8 cellular contexts compared by ENCODE assay signal in genomic region chr12:388012-388411, GRCh38. TPM values are rescaled to one million over a fixed set of nuclear protein-coding genes. Genes with fewer than 3 reads are reported as not detected.
DNase-seq lines count a peak whose midpoint lies in the region; ATAC-seq and TF ChIP-seq lines count a peak whose summit lies in the region.

No MANE protein-coding gene starts in this region.

- no peak overlapping the region for H3K23ac ChIP-seq in neuronal stem cell (ENCODE audit: low read depth, low read length, poor library complexity)

- peaks cover 58% of the 10 kb centered on the region for H3K36me3 Mint-ChIP-seq in CD4-positive, alpha-beta T cell (ENCODE audit: low read depth)
- peaks cover 25% of the 10 kb centered on the region for H3K36me3 Mint-ChIP-seq in endodermal cell (ENCODE audit: low read depth)

- H4K91ac ChIP-seq in neuronal stem cell (ENCODE audit: low read depth, low read length, poor library complexity) = no peak overlapping the region

- H3K18ac ChIP-seq in neuronal stem cell (ENCODE audit: low read length) = no peak overlapping the region

- H3K27me3 ChIP-seq in CD4-positive, alpha-beta T cell (ENCODE audit: control insufficient read depth, insufficient read depth, low read length) = no peaks in the 10 kb centered on the region
- no peaks in the 10 kb centered on the region for H3K27me3 ChIP-seq in NT2/D1 (ENCODE audit: insufficient read depth, insufficient read length)
- no peaks in the 10 kb centered on the region for H3K27me3 ChIP-seq in endodermal cell (ENCODE audit: control insufficient read depth, insufficient read depth, low read length, poor library complexity, severe bottlenecking)
- H3K27me3 ChIP-seq in neuronal stem cell (ENCODE audit: control insufficient read depth in 3 of 3, insufficient read depth in 3 of 3, low read depth in 1 of 3, low read length in 3 of 3) = no peaks in the 10 kb centered on the region

- no peak overlapping the region for H2AFZ ChIP-seq in neuronal stem cell (ENCODE audit: low read length)

- H3K4me3 Mint-ChIP-seq in CD4-positive, alpha-beta T cell = peak overlapping the region; percentile 99
- peak overlapping the region; percentile 86 for H3K4me3 Mint-ChIP-seq in endodermal cell

- intact Hi-C loops in CD4-positive, alpha-beta T cell (cut with DNase I, micrococcal nuclease) = no loop called here

- H3K79me1 ChIP-seq in neuronal stem cell (ENCODE audit: low read depth, low read length) = peaks cover 2% of the 10 kb centered on the region

- H2BK12ac ChIP-seq in neuronal stem cell (ENCODE audit: low read length) = no peak overlapping the region

- no peaks in the 10 kb centered on the region for H3K27me3 Mint-ChIP-seq in CD4-positive, alpha-beta T cell
- no peaks in the 10 kb centered on the region for H3K27me3 Mint-ChIP-seq in endodermal cell (ENCODE audit: insufficient read depth)

- no peak overlapping the region for H3K14ac ChIP-seq in neuronal stem cell (ENCODE audit: low read length)

- no peak overlapping the region for H4K8ac ChIP-seq in neuronal stem cell (ENCODE audit: low read depth, low read length)

- no peak overlapping the region for H2BK120ac ChIP-seq in neuronal stem cell (ENCODE audit: low read depth, low read length)

- no peak overlapping the region for H2AK5ac ChIP-seq in neuronal stem cell (ENCODE audit: low read depth, low read length)

- H3K4ac ChIP-seq in neuronal stem cell (ENCODE audit: low read length) = no peak overlapping the region

- no peak overlapping the region for H2BK5ac ChIP-seq in neuronal stem cell (ENCODE audit: low read length)

- no peaks in the 10 kb centered on the region for H3K4me1 ChIP-seq in NT2/D1 (ENCODE audit: insufficient read depth, insufficient read length)
- H3K4me1 ChIP-seq in endodermal cell (ENCODE audit: control insufficient read depth, insufficient read depth, low read length) = no peaks in the 10 kb centered on the region
- H3K4me1 ChIP-seq in neuronal stem cell (ENCODE audit: control insufficient read depth in 2 of 2, insufficient read depth in 1 of 2, low read depth in 1 of 2, low read length in 2 of 2) = peaks cover 0 to 13% of the 10 kb centered on the region in 2 donors

- TF ChIP-seq CTCF in CD4-positive, alpha-beta T cell (IDR thresholded peaks at IDR 0.05) = no peak
- no peak for TF ChIP-seq CTCF in endodermal cell (conservative IDR thresholded peaks at IDR 0.05)

- 9 to 16% methylated on average over 2 of the region's 2 CpGs for WGBS in endodermal cell (ENCODE audit: insufficient coverage in 1 of 2, insufficient read length in 1 of 2), 2 experiments
- no CpG with 5 or more reads among the region's 2 CpGs for WGBS in neuronal stem cell (ENCODE audit: extremely low coverage in 2 of 2, insufficient read length in 2 of 2, insufficient replicate concordance in 1 of 2), 2 donors

- H3K4me1 Mint-ChIP-seq in CD4-positive, alpha-beta T cell (ENCODE audit: low read depth) = peaks cover 60% of the 10 kb centered on the region
- H3K4me1 Mint-ChIP-seq in endodermal cell = peaks cover 20% of the 10 kb centered on the region

- ATAC-seq in CD4-positive, alpha-beta T cell (ENCODE audit: poor library complexity) = no peak
- ATAC-seq in HG03135 (IDR thresholded peaks at IDR 0.05; ENCODE audit: unreplicated experiment) = no peak

- no peaks in the 10 kb centered on the region for H3K9me3 Mint-ChIP-seq in CD4-positive, alpha-beta T cell
- no peaks in the 10 kb centered on the region for H3K9me3 Mint-ChIP-seq in endodermal cell

- POLR2A ChIA-PET in CD4-positive, alpha-beta T cell (lab: Charles Lee) = interaction anchor here (0.6 to 3.4 kb wide), 2 partner anchors 13 to 19 kb away, joined by 3 to 90 read pairs; partner anchors contain the start of gene CCDC77

- peak overlapping the region; percentile 93 for H3K27ac Mint-ChIP-seq in CD4-positive, alpha-beta T cell
- peak overlapping the region; percentile 99 for H3K27ac Mint-ChIP-seq in endodermal cell

- H3K4me2 ChIP-seq in neuronal stem cell (ENCODE audit: insufficient read depth, low read length, poor library complexity, severe bottlenecking) = peak overlapping the region; percentile 39

- H3K27ac ChIP-seq in CD4-positive, alpha-beta T cell (ENCODE audit: low read depth, low read length) = peak overlapping the region; percentile 93
- H3K27ac ChIP-seq in endodermal cell (ENCODE audit: low read depth, low read length) (no peak overlapping the region), neuronal stem cell (replicated peaks; ENCODE audit: low read length) (no peak overlapping the region)

- CTCF ChIA-PET in CD4-positive, alpha-beta T cell (lab: Charles Lee) = no interaction called here

- H3K9me3 ChIP-seq in CD4-positive, alpha-beta T cell (ENCODE audit: control insufficient read depth, low read length) = no peaks in the 10 kb centered on the region
- no peaks in the 10 kb centered on the region for H3K9me3 ChIP-seq in NT2/D1 (ENCODE audit: insufficient read depth, low read length)
- no peaks in the 10 kb centered on the region for H3K9me3 ChIP-seq in endodermal cell (ENCODE audit: control insufficient read depth, low read length)
- no peaks in the 10 kb centered on the region for H3K9me3 ChIP-seq in neuronal stem cell (replicated peaks in 1 of 2; ENCODE audit: control insufficient read depth in 2 of 2, insufficient read depth in 1 of 2, low read depth in 1 of 2, low read length in 2 of 2)

- peaks cover 37% of the 10 kb centered on the region for H3K36me3 ChIP-seq in NT2/D1 (ENCODE audit: insufficient read depth, insufficient read length, low read length)
- H3K36me3 ChIP-seq in endodermal cell (ENCODE audit: control insufficient read depth, insufficient read depth, low read length) = peaks cover 28% of the 10 kb centered on the region
- H3K36me3 ChIP-seq in neuronal stem cell (replicated peaks in 1 of 2; ENCODE audit: control insufficient read depth in 2 of 2, insufficient read depth in 2 of 2, low read length in 2 of 2) = peaks cover 6 to 35% of the 10 kb centered on the region in 2 donors

- peak overlapping the region; percentile 90 for H3K9ac ChIP-seq in NT2/D1 (ENCODE audit: insufficient read length, low read depth)
- H3K9ac ChIP-seq in endodermal cell (ENCODE audit: extremely low read depth, low read length, poor library complexity, severe bottlenecking) = peak overlapping the region; percentile 84
- H3K9ac ChIP-seq in neuronal stem cell (ENCODE audit: low read depth, low read length, poor library complexity) = no peak overlapping the region

- H3K4me3 ChIP-seq in NT2/D1 (ENCODE audit: insufficient read length, low read depth) = peak overlapping the region; percentile 86
- peak overlapping the region; percentile 92 for H3K4me3 ChIP-seq in endodermal cell (ENCODE audit: low read length)
- H3K4me3 ChIP-seq in neuronal stem cell (ENCODE audit: low read length in 2 of 2) = peak overlapping the region; percentile 81 to 85

- DNase-seq in CD4-positive, alpha-beta T cell = no peak
- no peak for DNase-seq in NT2/D1 (ENCODE audit: low read depth, low spot score)
- DNase-seq in endodermal cell = no peak
- DNase-seq in neuronal stem cell (ENCODE audit: low spot score) = no peak
- no peak for DNase-seq in GDM1 (lab: John Stamatoyannopoulos, UW)
- no peak for DNase-seq in COR-L47 (lab: John Stamatoyannopoulos, UW)
- no peak for DNase-seq in mesenteric fat pad (ENCODE audit: low spot score)

- no peak overlapping the region for H2BK15ac ChIP-seq in neuronal stem cell (ENCODE audit: low read length)

RNA-seq across cellular contexts. Expression of gene KDM5A, which starts 1.1 kb away (rescaled TPM):
- 100 to 1,000 TPM; 149 to 151 TPM for total RNA-seq in CD4-positive, alpha-beta T cell
- total RNA-seq in endodermal cell (100 to 1,000 TPM in 1 of 2 donors, 10 to 100 TPM in 1; 59.9 to 157 TPM), mesenteric fat pad (53.0 TPM)
- 25.3 TPM for polyA plus RNA-seq in endodermal cell (2013, experiment 1 of 2)
- 24.9 TPM for polyA plus RNA-seq in endodermal cell (2013, experiment 2 of 2)
- polyA plus RNA-seq in neuronal stem cell (2013, experiment 1 of 2) = 16.6 TPM
- polyA plus RNA-seq in neuronal stem cell (2013, experiment 2 of 2) = 16.4 TPM

RNA-seq across cellular contexts. Expression of gene CCDC77, which starts 13.4 kb away (rescaled TPM):
- 1 to 10 TPM; 5.3 to 7.8 TPM for total RNA-seq in CD4-positive, alpha-beta T cell
- 10 to 100 TPM; 26.4 to 39.1 TPM for total RNA-seq in endodermal cell
- 27.5 TPM for polyA plus RNA-seq in endodermal cell (2013, experiment 1 of 2)
- polyA plus RNA-seq in endodermal cell (2013, experiment 2 of 2) = 23.6 TPM
- polyA plus RNA-seq in neuronal stem cell (2013, experiment 1 of 2) = 39.3 TPM
- 44.2 TPM for polyA plus RNA-seq in neuronal stem cell (2013, experiment 2 of 2)
- 7.9 TPM for total RNA-seq in mesenteric fat pad
